ENCODE assay signal across 10 cellular contexts in the genomic region with DNA sequence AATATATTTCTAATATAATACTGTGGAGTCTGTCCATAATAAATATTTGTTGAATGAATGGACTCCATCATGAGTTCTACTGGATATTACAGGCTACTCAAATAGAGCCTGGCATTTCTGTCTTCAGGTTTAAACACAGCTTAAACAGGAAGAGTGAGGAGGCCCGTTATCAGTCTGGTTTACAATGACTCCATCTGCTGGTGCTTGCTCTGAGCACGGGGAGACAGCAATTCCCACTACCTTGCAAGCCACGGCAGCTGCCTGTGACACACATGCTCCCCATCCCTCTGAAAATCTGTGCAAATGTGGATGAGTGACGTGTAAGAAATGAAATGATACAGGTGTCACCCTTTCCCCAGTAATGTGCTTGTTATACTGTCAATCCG.
A peak's percentile ranks its signal among the peaks of the same experiment; 100 is the strongest.
DNase-seq lines count a peak whose midpoint lies in the region; ATAC-seq, FAIRE-seq and TF ChIP-seq lines count a peak whose summit lies in the region.
"Had no signal": no experiment of that assay in that cellular context is flagged by ENCODE, and none has a peak within 500 bp of the region (broad histone marks: within the 10 kb centered on the region; RNA-seq: fewer than 3 reads in every experiment).

No MANE protein-coding gene starts in this region.

- no peak overlapping the region for H2BK120ac ChIP-seq in mesendoderm (ENCODE audit: low read depth, low read length)

- no peak overlapping the region for H3K18ac ChIP-seq in mesendoderm (ENCODE audit: low read length)

- H2BK5ac ChIP-seq in mesendoderm (ENCODE audit: low read length): no peak overlapping the region

- H3K36me3 Mint-ChIP-seq in endothelial cell (ENCODE audit: low read depth, unreplicated experiment): peaks cover 39% of the 10 kb centered on the region
- H3K36me3 Mint-ChIP-seq: activated naive CD4-positive, alpha-beta T cell treated with anti-CD3 and anti-CD28 coated beads, Interleukin-2, amount 50 U/mL, for 24 hours had no signal

- no peak for FAIRE-seq in GM12892 (lab: Jason Lieb, UNC)

- no peak for TF ChIP-seq POLR2A in GM12892 (IDR thresholded peaks at IDR 0.05; ENCODE audit: low read depth, low read length)

- H3K4me1 Mint-ChIP-seq in endothelial cell (ENCODE audit: unreplicated experiment): peaks cover 40% of the 10 kb centered on the region
- H3K4me1 Mint-ChIP-seq: activated naive CD4-positive, alpha-beta T cell treated with anti-CD3 and anti-CD28 coated beads, Interleukin-2, amount 50 U/mL, for 24 hours had no signal

- H3K79me2 ChIP-seq in mesendoderm (ENCODE audit: control insufficient read depth, insufficient read depth, low read length): no peaks in the 10 kb centered on the region

- H4K8ac ChIP-seq in mesendoderm (ENCODE audit: low read depth, low read length): no peak overlapping the region

- no peaks in the 10 kb centered on the region for H3K79me1 ChIP-seq in mesendoderm (ENCODE audit: low read length)

- H4K5ac ChIP-seq in mesendoderm (ENCODE audit: low read length): no peak overlapping the region

- no peak overlapping the region for H3K4me3 Mint-ChIP-seq in endothelial cell (ENCODE audit: unreplicated experiment)
- H3K4me3 Mint-ChIP-seq: activated naive CD4-positive, alpha-beta T cell treated with anti-CD3 and anti-CD28 coated beads, Interleukin-2, amount 50 U/mL, for 24 hours had no signal

- no peak overlapping the region for H3K4me2 ChIP-seq in mesendoderm (ENCODE audit: low read length)

- no peak overlapping the region for H3K9ac ChIP-seq in mesendoderm (ENCODE audit: low read length)

- H3K27ac Mint-ChIP-seq in endothelial cell (ENCODE audit: unreplicated experiment): peak overlapping the region; percentile 84
- H3K27ac Mint-ChIP-seq: activated naive CD4-positive, alpha-beta T cell treated with anti-CD3 and anti-CD28 coated beads, Interleukin-2, amount 50 U/mL, for 24 hours had no signal

- no peak overlapping the region for H3K4ac ChIP-seq in mesendoderm (ENCODE audit: low read depth, low read length)

- H3K36me3 ChIP-seq in mesendoderm (ENCODE audit: control insufficient read depth, insufficient read depth, low read length): peaks cover 4% of the 10 kb centered on the region
- H3K36me3 ChIP-seq: spleen had no signal

- H3K23ac ChIP-seq in mesendoderm (ENCODE audit: low read length): no peak overlapping the region

- no peaks in the 10 kb centered on the region for H3K9me3 Mint-ChIP-seq in endothelial cell (ENCODE audit: unreplicated experiment)

- ATAC-seq in HG03039 (IDR thresholded peaks at IDR 0.05; ENCODE audit: unreplicated experiment): no peak

- TF ChIP-seq CTCF in endothelial cell (IDR thresholded peaks at IDR 0.05; ENCODE audit: unreplicated experiment): no peak

- DNase-seq in EH (ENCODE audit: low read depth): peak; percentile 37
- peak; percentile 23 for DNase-seq in NCI-H1694 (lab: John Stamatoyannopoulos, UW)
- peak; percentile 25 for DNase-seq in endothelial cell (ENCODE audit: low spot score)
- peak; percentile 59 for DNase-seq in mesendoderm
- DNase-seq in GM12892 (ENCODE audit: insufficient read length): no peak
- DNase-seq in NCI-H1930 (lab: John Stamatoyannopoulos, UW): no peak
- DNase-seq in UCSD-AML1 (lab: John Stamatoyannopoulos, UW; ENCODE audit: unreplicated experiment): no peak
- DNase-seq: spleen had no signal

- H2BK15ac ChIP-seq in mesendoderm (replicated peaks; ENCODE audit: low read depth): no peak overlapping the region

- WGBS in mesendoderm (ENCODE audit: extremely low coverage, insufficient coverage, low lambda C conversion rate): no CpG with 5 or more reads among the region's 5 CpGs

- H3K27me3 ChIP-seq in mesendoderm (ENCODE audit: insufficient read depth, low read length, poor library complexity): no peaks in the 10 kb centered on the region
- H3K27me3 ChIP-seq: spleen had no signal

- peaks cover 8% of the 10 kb centered on the region for H3K4me1 ChIP-seq in mesendoderm (ENCODE audit: control insufficient read depth, low read depth, low read length)
- H3K4me1 ChIP-seq: spleen had no signal

- no peak overlapping the region for H3K27ac ChIP-seq in mesendoderm (ENCODE audit: low read depth, low read length)
- H3K27ac ChIP-seq: spleen had no signal

- H2AK5ac ChIP-seq in mesendoderm (ENCODE audit: low read length): no peak overlapping the region

- H3K4me3 ChIP-seq in mesendoderm (ENCODE audit: low read length): no peak overlapping the region
- H3K4me3 ChIP-seq: spleen had no signal

- no peak overlapping the region for H3K56ac ChIP-seq in mesendoderm (ENCODE audit: low read length)

- H3K27me3 Mint-ChIP-seq in endothelial cell (ENCODE audit: unreplicated experiment): peaks cover 4% of the 10 kb centered on the region

Comparison
In these comparisons a context has a peak if more than half of its experiments do, and no peak if none do; other contexts are left out.
1. DNase-seq: peak in EH (single experiment), NCI-H1694 (single experiment), endothelial cell (single experiment) and mesendoderm (single experiment); none in GM12892 (single experiment), NCI-H1930 (0 of 2) and UCSD-AML1 (single experiment).